In the genomic region with DNA sequence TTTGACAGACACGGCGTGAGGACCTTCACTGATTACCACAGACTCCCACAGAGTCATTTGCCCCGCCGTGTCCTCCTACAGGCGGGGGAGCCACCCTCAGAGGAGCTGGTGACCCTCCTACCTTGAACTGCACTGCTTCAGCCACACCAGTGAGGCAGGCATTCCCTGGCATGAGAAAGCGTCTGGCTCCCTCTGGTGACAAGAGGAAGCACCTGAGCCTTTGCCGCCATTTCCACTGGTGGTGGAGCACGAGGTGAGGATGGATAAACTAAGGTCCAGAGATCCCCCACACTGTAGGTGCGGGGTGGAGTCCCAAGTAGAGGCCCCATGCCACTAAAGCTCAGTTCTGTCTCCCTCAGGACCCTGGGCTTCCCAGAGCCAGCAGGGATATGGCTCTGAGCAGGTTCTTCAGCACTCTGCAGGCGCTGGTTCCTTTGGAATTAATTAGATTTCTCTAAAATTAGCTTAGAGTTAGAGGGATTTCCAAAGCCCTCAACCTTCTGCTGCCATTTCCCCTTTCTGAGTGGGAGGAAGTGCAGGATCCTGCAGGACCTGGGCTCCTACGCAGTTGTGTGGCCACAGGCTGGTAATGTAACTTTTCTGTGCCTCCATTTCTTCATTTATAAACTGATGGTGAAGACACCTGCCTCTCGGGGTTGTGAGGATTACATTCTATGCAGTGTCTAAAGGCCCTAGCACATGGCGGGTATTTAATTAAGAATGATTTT, we compare ENCODE assay signal across 8 cellular contexts.
DNase-seq lines count a peak whose midpoint lies in the region; ATAC-seq and TF ChIP-seq lines count a peak whose summit lies in the region.

No MANE protein-coding gene starts in this region.

- peak; percentile 36 for DNase-seq in AG09319 (ENCODE audit: extremely low read depth, low read depth)
- DNase-seq in NCI-H748 (lab: John Stamatoyannopoulos, UW; ENCODE audit: unreplicated experiment) = peak; percentile 64
- peak; percentile 83 for DNase-seq in activated CD8-positive, alpha-beta memory T cell treated with anti-CD3 and anti-CD28 coated beads for 24 hours
- peak; percentile 92 for DNase-seq in endodermal cell
- peak; percentile 76 for DNase-seq in mucosa of gallbladder (ENCODE audit: low spot score)
- peak; percentile 2 to 56 (median 18) for DNase-seq in stimulated activated naive CD4-positive, alpha-beta T cell (lab: John Stamatoyannopoulos, UW)

- peaks cover 14% of the 10 kb centered on the region for H3K4me1 Mint-ChIP-seq in endodermal cell

- no peaks in the 10 kb centered on the region for H3K9me3 ChIP-seq in endodermal cell (ENCODE audit: control insufficient read depth, low read length)

- H3K27ac ChIP-seq in endodermal cell (ENCODE audit: low read depth, low read length) = no peak overlapping the region

- H3K27me3 Mint-ChIP-seq in endodermal cell (ENCODE audit: insufficient read depth) = no peaks in the 10 kb centered on the region

- ATAC-seq in GM18867 (IDR thresholded peaks at IDR 0.05; ENCODE audit: unreplicated experiment) (peak; percentile 72), HG03354 (IDR thresholded peaks at IDR 0.05; ENCODE audit: poor library complexity, severe bottlenecking, unreplicated experiment) (peak; percentile 74)

- no peaks in the 10 kb centered on the region for H3K36me3 ChIP-seq in endodermal cell (ENCODE audit: control insufficient read depth, insufficient read depth, low read length)

- H3K4me3 Mint-ChIP-seq in endodermal cell = no peak overlapping the region

- no peaks in the 10 kb centered on the region for H3K36me3 Mint-ChIP-seq in endodermal cell (ENCODE audit: low read depth)

- no peaks in the 10 kb centered on the region for H3K4me1 ChIP-seq in endodermal cell (ENCODE audit: control insufficient read depth, insufficient read depth, low read length)

- no peaks in the 10 kb centered on the region for H3K27me3 ChIP-seq in endodermal cell (ENCODE audit: control insufficient read depth, insufficient read depth, low read length, poor library complexity, severe bottlenecking)

- 54 to 70% methylated on average over 7 to 13 of the region's 13 CpGs for WGBS in endodermal cell (ENCODE audit: insufficient coverage in 1 of 2, insufficient read length in 1 of 2), 2 experiments

- no peak overlapping the region for H3K4me3 ChIP-seq in endodermal cell (ENCODE audit: low read length)

- no peak overlapping the region for H3K9ac ChIP-seq in endodermal cell (ENCODE audit: extremely low read depth, low read length, poor library complexity, severe bottlenecking)

- no peaks in the 10 kb centered on the region for H3K9me3 Mint-ChIP-seq in endodermal cell

- H3K27ac Mint-ChIP-seq in endodermal cell = no peak overlapping the region

- peak; percentile 91 for TF ChIP-seq CTCF in AG09319 (IDR thresholded peaks at IDR 0.05; ENCODE audit: low read depth, low read length)
- TF ChIP-seq CTCF in endodermal cell (conservative IDR thresholded peaks at IDR 0.05) = peak; percentile 90

Comparison
In these comparisons a context has a peak if more than half of its experiments do, and no peak if none do; other contexts are left out.
1. DNase-seq: peak in every context shown above with its lines; median percentile 92 in endodermal cell; 83 in activated CD8-positive, alpha-beta memory T cell treated with anti-CD3 and anti-CD28 coated beads for 24 hours; 76 in mucosa of gallbladder; 64 in NCI-H748; 36 in AG09319; 18 in stimulated activated naive CD4-positive, alpha-beta T cell.